8 cellular contexts compared by ENCODE assay signal in the genomic region with DNA sequence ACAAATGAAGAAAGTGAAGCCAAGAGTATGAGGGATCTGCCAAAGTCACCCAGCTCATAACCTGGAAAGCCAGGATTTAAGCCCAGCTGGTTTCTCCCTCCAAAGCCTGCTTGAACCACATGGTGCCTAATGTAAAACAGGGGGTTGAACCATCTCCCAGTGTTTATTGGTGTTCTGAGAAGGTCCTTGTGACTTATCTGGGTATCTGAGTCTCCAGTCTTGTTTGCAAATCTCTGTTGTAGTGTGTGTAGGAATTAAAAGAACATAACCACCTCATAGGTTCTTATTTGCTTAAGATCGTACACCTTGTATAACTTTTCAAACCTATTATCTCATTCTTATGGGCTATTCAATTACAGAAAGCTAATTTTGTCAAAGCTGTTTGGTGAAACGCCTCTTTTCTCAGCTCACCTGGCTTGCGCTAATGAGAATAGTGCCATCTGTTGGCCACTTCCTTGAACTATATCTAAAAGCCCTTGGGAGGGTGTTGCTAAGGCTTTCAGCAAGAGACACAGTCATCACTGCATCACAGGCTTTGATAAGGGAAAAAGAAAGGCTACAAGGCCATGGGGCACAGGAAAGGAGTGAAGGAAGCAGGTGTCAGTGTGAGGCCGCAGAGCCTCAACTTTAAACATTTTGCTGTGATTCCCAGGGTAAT. TPM values are rescaled to one million over a fixed set of nuclear protein-coding genes. Genes with fewer than 3 reads are reported as not detected.
A peak's percentile ranks its signal among the peaks of the same experiment; 100 is the strongest.
DNase-seq lines count a peak whose midpoint lies in the region; ATAC-seq, FAIRE-seq and TF ChIP-seq lines count a peak whose summit lies in the region.

No MANE protein-coding gene starts in this region.

- H3K27me3 Mint-ChIP-seq in stimulated activated naive B cell treated with anti-CD40 and anti-IgM and Interleukin-4, amounts not matched to agents 10 μg/mL and 1 μg/mL and 100 μg/mL, for 72 hours, result peaks cover 0 to 10% of the 10 kb centered on the region in 2 donors

- in situ Hi-C loops in GM12878 (cut with MboI), result no loop called here

- no peaks in the 10 kb centered on the region for H3K79me2 ChIP-seq in GM12878 (ENCODE audit: control insufficient read depth, insufficient read depth, low read length)

- TF ChIP-seq CTCF in GM12878 (IDR thresholded peaks at IDR 0.05 in 2 of 3, conservative IDR thresholded peaks at IDR 0.05 in 1 of 3; ENCODE audit: control insufficient read depth in 2 of 3, extremely low read depth in 1 of 3, insufficient read depth in 1 of 3, low read depth in 3 of 3, low read length in 3 of 3), result peak; percentile 63 to 73 (median 69); a peak in 5 of 6 replicates

- H3K27me3 ChIP-seq in GM12878 (replicated peaks in 1 of 2; ENCODE audit: control insufficient read depth in 2 of 2, insufficient read depth in 2 of 2, low read length in 1 of 2), result no peaks in the 10 kb centered on the region

- H3K4me1 ChIP-seq in GM12878 (ENCODE audit: control insufficient read depth, insufficient read depth, low read length), result no peaks in the 10 kb centered on the region

- H3K4me3 ChIP-seq in GM12878, result no peak overlapping the region

- no peaks in the 10 kb centered on the region for H4K20me1 ChIP-seq in GM12878 (ENCODE audit: control insufficient read depth, insufficient read depth)

- peaks cover 0 to 3% of the 10 kb centered on the region in 2 donors for H3K36me3 Mint-ChIP-seq in stimulated activated naive B cell treated with anti-CD40 and anti-IgM and Interleukin-4, amounts not matched to agents 10 μg/mL and 1 μg/mL and 100 μg/mL, for 72 hours

- POLR2A ChIA-PET in GM12878 (lab: Charles Lee), result no interaction called here

- ATAC-seq in GM21825 (IDR thresholded peaks at IDR 0.05; ENCODE audit: unreplicated experiment), result peak; percentile 78
- ATAC-seq in GM12878, result peak; percentile 96
- peak; percentile 91 to 97 for ATAC-seq in stimulated activated naive B cell treated with anti-CD40 and anti-IgM and Interleukin-4, amounts not matched to agents 10 μg/mL and 1 μg/mL and 100 μg/mL, for 72 hours (replicated peaks)

- no peak for TF ChIP-seq POLR2A in GM12878 (IDR thresholded peaks at IDR 0.05; ENCODE audit: low read depth, low read length)

- H3K4me1 Mint-ChIP-seq in stimulated activated naive B cell treated with anti-CD40 and anti-IgM and Interleukin-4, amounts not matched to agents 10 μg/mL and 1 μg/mL and 100 μg/mL, for 72 hours, result peaks cover 0 to 3% of the 10 kb centered on the region in 2 donors

- TF ChIP-seq RAD21 in GM12878 (IDR thresholded peaks at IDR 0.05; ENCODE audit: insufficient read depth, low read depth, low read length), result peak; percentile 60

- H3K9ac ChIP-seq in GM12878 (ENCODE audit: control insufficient read depth, insufficient read depth, low read length), result no peak overlapping the region

- H3K9me3 ChIP-seq in GM12878 (replicated peaks; ENCODE audit: control insufficient read depth, insufficient read depth, low read length), result no peaks in the 10 kb centered on the region

- no TSS peak for BruUV-seq in GM12878 (replicated peaks; lab: Mats Ljungman, UMichigan)

- RAD21 ChIA-PET in GM12878 (lab: Charles Lee; ENCODE audit: unreplicated experiment), result interaction anchor here (1.0 kb wide), 1 partner anchor 9 kb away, joined by 3 read pairs; no protein-coding TSS in a partner anchor

- no peak for TF ChIP-seq EP300 in GM12878 (IDR thresholded peaks at IDR 0.05; ENCODE audit: borderline replicate concordance in 1 of 2, control insufficient read depth in 1 of 2, low read depth in 2 of 2, low read length in 2 of 2)

- no peak overlapping the region for H3K4me2 ChIP-seq in GM12878 (ENCODE audit: control insufficient read depth, insufficient read depth)

- WGBS in GM12878 (ENCODE audit: insufficient coverage, insufficient replicate concordance, low lambda C conversion rate, missing lambda C conversion rate), result 3% methylated on average over 4 of the region's 4 CpGs

- peak; percentile 18 to 55 for DNase-seq in activated CD4-positive, alpha-beta T cell treated with anti-CD3 and anti-CD28 coated beads for 4 hours
- no peak for DNase-seq in activated CD4-positive, alpha-beta T cell treated with anti-CD3 and anti-CD28 coated beads for 1 hour
- peak; percentile 71 for DNase-seq in LHCN-M2 (ENCODE audit: low read depth)
- DNase-seq in RPMI7951 (ENCODE audit: low read depth), result peak; percentile 49
- peak; percentile 15 for DNase-seq in GM12878 (ENCODE audit: low read depth, low spot score)
- peak; percentile 61 for DNase-seq in inferior parietal cortex (ENCODE audit: extremely low spot score)
- peak; percentile 39 for DNase-seq in stimulated activated naive B cell treated with anti-CD40 and anti-IgM and Interleukin-4, amounts not matched to agents 10 μg/mL and 1 μg/mL and 100 μg/mL, for 72 hours

- H2AFZ ChIP-seq in GM12878 (ENCODE audit: control insufficient read depth, low read depth, low read length), result no peak overlapping the region

- intact Hi-C loops in GM12878 (cut with micrococcal nuclease; ENCODE audit: unreplicated experiment), result loop anchor here (2.0 to 10.0 kb wide), 2 partner anchors 122 to 602 kb away; no protein-coding TSS in a partner anchor

- peak; percentile 85 for FAIRE-seq in GM12878 (lab: Jason Lieb, UNC)

- H3K27ac Mint-ChIP-seq in stimulated activated naive B cell treated with anti-CD40 and anti-IgM and Interleukin-4, amounts not matched to agents 10 μg/mL and 1 μg/mL and 100 μg/mL, for 72 hours, result no peak overlapping the region

- no peak overlapping the region for H3K27ac ChIP-seq in GM12878 (ENCODE audit: control insufficient read depth, insufficient read depth)

- CTCF ChIA-PET in GM12878 (lab: Yijun Ruan, JAX), result interaction anchor here (0.6 to 1.7 kb wide), 11 partner anchors 8 to 603 kb away, joined by 3 to 6 read pairs (median 5); no protein-coding TSS in a partner anchor

- SMC1A ChIA-PET in GM12878 (lab: Charles Lee; ENCODE audit: uncharacterized antibody, unreplicated experiment), result interaction anchor here (0.6 to 1.8 kb wide), 3 partner anchors 10 to 154 kb away, joined by 3 to 6 read pairs (median 3); no protein-coding TSS in a partner anchor

- peaks cover 4% of the 10 kb centered on the region in 2 donors for H3K9me3 Mint-ChIP-seq in stimulated activated naive B cell treated with anti-CD40 and anti-IgM and Interleukin-4, amounts not matched to agents 10 μg/mL and 1 μg/mL and 100 μg/mL, for 72 hours

- H3K4me3 Mint-ChIP-seq in stimulated activated naive B cell treated with anti-CD40 and anti-IgM and Interleukin-4, amounts not matched to agents 10 μg/mL and 1 μg/mL and 100 μg/mL, for 72 hours, result no peak overlapping the region

- no peaks in the 10 kb centered on the region for H3K36me3 ChIP-seq in GM12878 (ENCODE audit: control insufficient read depth in 2 of 2, insufficient read depth in 2 of 2, low read length in 1 of 2)

RNA-seq across cellular contexts. Expression of a gene that starts 12.2 kb away (rescaled TPM):
- total RNA-seq in LHCN-M2 (2014; rRNA removed) (0.17 and 0.51 TPM in 2 replicates), GM12878 (2014; rRNA removed) (not detected in 2 replicates), GM12878 (2014; rRNA removed; fragmentation: Illumina TruSeq; extraction: Trizol) (not detected in 2 replicates), GM12878 (2021) (not detected in 2 replicates)
- 0.23 TPM for polyA plus RNA-seq in LHCN-M2 (2012)
- total RNA-seq in RPMI7951 (2014; rRNA removed; shearing (Covaris generic)), result 0.39 TPM in 1 of 2 replicates, not detected in the other
- total RNA-seq in GM12878 (2013; cell fraction: nucleolus; rRNA removed), result not detected in 2 replicates
- not detected for polyA plus RNA-seq in GM12878 (2011; ENCODE audit: low read depth)
- polyA plus RNA-seq in GM12878 (2011; rRNA removed) (not detected in 2 replicates), GM12878 (2014; fragmentation: Illumina TruSeq; extraction: Trizol) (not detected in 2 replicates), GM12878 (2014; fragmentation: Nextera tagmentation; extraction: Ambion mirVana) (not detected), GM12878 (2014; rRNA removed) (not detected in 2 replicates), GM12878 (2016; fragmentation: Nextera tagmentation; extraction: Ambion mirVana) (not detected)
- polyA plus RNA-seq in GM12878 (2011; cell fraction: cytosol; rRNA removed), result not detected in 2 replicates
- not detected in 2 replicates for polyA plus RNA-seq in GM12878 (2011; cell fraction: nucleus; rRNA removed)
- not detected in 2 replicates for polyA plus RNA-seq in GM12878 (2012)
- polyA minus RNA-seq in GM12878 (2011; rRNA and poly(A)+ RNA removed), result not detected in 2 replicates
- not detected in 2 replicates for polyA minus RNA-seq in GM12878 (2011; cell fraction: cytosol; rRNA and poly(A)+ RNA removed)
- polyA minus RNA-seq in GM12878 (2011; cell fraction: nucleus; rRNA and poly(A)+ RNA removed), result not detected in 2 replicates

RNA-seq across cellular contexts. Expression of a gene that starts 34.0 kb away (rescaled TPM):
- total RNA-seq in LHCN-M2 (2014; rRNA removed) (not detected in 2 replicates), GM12878 (2014; rRNA removed) (not detected in 2 replicates), GM12878 (2014; rRNA removed; fragmentation: Illumina TruSeq; extraction: Trizol) (not detected in 2 replicates), GM12878 (2021) (not detected in 2 replicates)
- polyA plus RNA-seq in LHCN-M2 (2012), result not detected
- not detected in 2 replicates for total RNA-seq in RPMI7951 (2014; rRNA removed; shearing (Covaris generic))
- not detected in 2 replicates for total RNA-seq in GM12878 (2013; cell fraction: nucleolus; rRNA removed)
- not detected for polyA plus RNA-seq in GM12878 (2011; ENCODE audit: low read depth)
- polyA plus RNA-seq in GM12878 (2011; rRNA removed) (not detected in 2 replicates), GM12878 (2014; fragmentation: Illumina TruSeq; extraction: Trizol) (not detected in 2 replicates), GM12878 (2014; fragmentation: Nextera tagmentation; extraction: Ambion mirVana) (not detected), GM12878 (2014; rRNA removed) (not detected in 2 replicates), GM12878 (2016; fragmentation: Nextera tagmentation; extraction: Ambion mirVana) (not detected)
- not detected in 2 replicates for polyA plus RNA-seq in GM12878 (2011; cell fraction: cytosol; rRNA removed)
- not detected in 2 replicates for polyA plus RNA-seq in GM12878 (2011; cell fraction: nucleus; rRNA removed)
- not detected in 2 replicates for polyA plus RNA-seq in GM12878 (2012)
- not detected in 2 replicates for polyA minus RNA-seq in GM12878 (2011; rRNA and poly(A)+ RNA removed)
- polyA minus RNA-seq in GM12878 (2011; cell fraction: cytosol; rRNA and poly(A)+ RNA removed), result not detected in 2 replicates
- not detected in 2 replicates for polyA minus RNA-seq in GM12878 (2011; cell fraction: nucleus; rRNA and poly(A)+ RNA removed)

RNA-seq across cellular contexts. Expression of a gene that starts 34.4 kb away (rescaled TPM):
- total RNA-seq in LHCN-M2 (2014; rRNA removed) (18.0 and 25.1 TPM in 2 replicates), GM12878 (2014; rRNA removed) (3.1 and 5.9 TPM in 2 replicates), GM12878 (2014; rRNA removed; fragmentation: Illumina TruSeq; extraction: Trizol) (3.6 and 4.1 TPM in 2 replicates), GM12878 (2021) (9.1 and 10.2 TPM in 2 replicates)
- polyA plus RNA-seq in LHCN-M2 (2012), result 124 TPM
- 16.2 and 17.9 TPM in 2 replicates for total RNA-seq in RPMI7951 (2014; rRNA removed; shearing (Covaris generic))
- not detected in 2 replicates for total RNA-seq in GM12878 (2013; cell fraction: nucleolus; rRNA removed)
- polyA plus RNA-seq in GM12878 (2011; ENCODE audit: low read depth), result 9.7 TPM
- polyA plus RNA-seq in GM12878 (2011; rRNA removed) (0.73 and 1.5 TPM in 2 replicates), GM12878 (2014; fragmentation: Illumina TruSeq; extraction: Trizol) (16.3 and 19.0 TPM in 2 replicates), GM12878 (2014; fragmentation: Nextera tagmentation; extraction: Ambion mirVana) (1 to 10 TPM; 5.0 to 6.9 TPM), GM12878 (2014; rRNA removed) (21.2 and 24.8 TPM in 2 replicates), GM12878 (2016; fragmentation: Nextera tagmentation; extraction: Ambion mirVana) (10 to 100 TPM; 29.9 to 32.5 TPM)
- polyA plus RNA-seq in GM12878 (2011; cell fraction: cytosol; rRNA removed), result 1.8 and 2.3 TPM in 2 replicates
- polyA plus RNA-seq in GM12878 (2011; cell fraction: nucleus; rRNA removed), result 3.8 and 3.9 TPM in 2 replicates
- polyA plus RNA-seq in GM12878 (2012), result 11.3 and 14.6 TPM in 2 replicates
- polyA minus RNA-seq in GM12878 (2011; rRNA and poly(A)+ RNA removed), result 0.82 TPM in 1 of 2 replicates, not detected in the other
- polyA minus RNA-seq in GM12878 (2011; cell fraction: cytosol; rRNA and poly(A)+ RNA removed), result 2.3 TPM in 1 of 2 replicates, not detected in the other
- polyA minus RNA-seq in GM12878 (2011; cell fraction: nucleus; rRNA and poly(A)+ RNA removed), result 0.36 and 2.7 TPM in 2 replicates

RNA-seq across cellular contexts. Expression of a gene that starts 54.2 kb away (rescaled TPM):
- total RNA-seq in LHCN-M2 (2014; rRNA removed), result 117 and 129 TPM in 2 replicates
- 403 TPM for polyA plus RNA-seq in LHCN-M2 (2012)
- total RNA-seq in RPMI7951 (2014; rRNA removed; shearing (Covaris generic)), result 69.9 and 96.6 TPM in 2 replicates
- 0.44 and 1.2 TPM in 2 replicates for total RNA-seq in GM12878 (2013; cell fraction: nucleolus; rRNA removed)
- total RNA-seq in GM12878 (2014; rRNA removed), result 13.6 and 15.4 TPM in 2 replicates
- total RNA-seq in GM12878 (2014; rRNA removed; fragmentation: Illumina TruSeq; extraction: Trizol), result 8.2 and 10.6 TPM in 2 replicates
- total RNA-seq in GM12878 (2021), result 24.8 and 26.6 TPM in 2 replicates
- 8.5 TPM for polyA plus RNA-seq in GM12878 (2011; ENCODE audit: low read depth)
- 2.6 and 4.7 TPM in 2 replicates for polyA plus RNA-seq in GM12878 (2011; rRNA removed)
- 7.2 and 9.8 TPM in 2 replicates for polyA plus RNA-seq in GM12878 (2011; cell fraction: cytosol; rRNA removed)
- 13.2 and 16.7 TPM in 2 replicates for polyA plus RNA-seq in GM12878 (2011; cell fraction: nucleus; rRNA removed)
- polyA plus RNA-seq in GM12878 (2012), result 20.4 and 22.0 TPM in 2 replicates
- 8.7 and 12.2 TPM in 2 replicates for polyA plus RNA-seq in GM12878 (2014; fragmentation: Illumina TruSeq; extraction: Trizol)
- 10 to 100 TPM in 1 of 2 experiments, 1 to 10 TPM in 1; 6.9 to 17.7 TPM for polyA plus RNA-seq in GM12878 (2014; fragmentation: Nextera tagmentation; extraction: Ambion mirVana)
- 17.9 and 19.8 TPM in 2 replicates for polyA plus RNA-seq in GM12878 (2014; rRNA removed)
- 10 to 100 TPM; 38.0 to 43.9 TPM for polyA plus RNA-seq in GM12878 (2016; fragmentation: Nextera tagmentation; extraction: Ambion mirVana)
- 0.88 and 2.0 TPM in 2 replicates for polyA minus RNA-seq in GM12878 (2011; rRNA and poly(A)+ RNA removed)
- 2.7 and 4.5 TPM in 2 replicates for polyA minus RNA-seq in GM12878 (2011; cell fraction: cytosol; rRNA and poly(A)+ RNA removed)
- 2.1 and 3.8 TPM in 2 replicates for polyA minus RNA-seq in GM12878 (2011; cell fraction: nucleus; rRNA and poly(A)+ RNA removed)
